ENCODE assay signal across 8 cellular contexts in genomic region chr6:110815260-110816109, GRCh38. TPM values are rescaled to one million over a fixed set of nuclear protein-coding genes. Genes with fewer than 3 reads are reported as not detected.
DNase-seq lines count a peak whose midpoint lies in the region; TF ChIP-seq lines count a peak whose summit lies in the region.

Gene CDK19 (minus strand): TSS chr6:110815469. CDS start chr6:110815136, 333 bp downstream.

- no peaks in the 10 kb centered on the region; the same call in 1 of the 2 replicates for H3K36me3 Mint-ChIP-seq in HFFc6 (ENCODE audit: low read depth)

- peak; percentile 90 for DNase-seq in GM04503 (ENCODE audit: low read depth)
- DNase-seq in HFFc6 = peak; percentile 98
- peak; percentile 100 for DNase-seq in NB4 (ENCODE audit: low read depth)
- DNase-seq in SK-N-MC (ENCODE audit: low read depth, low spot score) = peak; percentile 98
- DNase-seq in activated naive CD4-positive, alpha-beta T cell treated with anti-CD3 and anti-CD28 coated beads, Interleukin-2, amount 50 U/mL, for 16 hours = peak; percentile 98
- peak; percentile 98 for DNase-seq in germinal center (ENCODE audit: low spot score)
- peak; percentile 94 for DNase-seq in non-pigmented ciliary epithelial cell (ENCODE audit: low read depth)
- peak; percentile 98 for DNase-seq in superior temporal gyrus (ENCODE audit: extremely low spot score)

- peak; percentile 91 for TF ChIP-seq POLR2A in NB4 (IDR thresholded peaks at IDR 0.05; ENCODE audit: extremely low read depth, insufficient read length)

- no peaks in the 10 kb centered on the region for H3K36me3 ChIP-seq in SK-N-MC (ENCODE audit: insufficient read depth, low read length)

- peak within 1 kb of the TSS; percentile 99 for H3K27ac ChIP-seq in SK-N-MC

- H3K4me1 Mint-ChIP-seq in HFFc6 (ENCODE audit: low read depth) = peaks cover 39% of the 10 kb centered on the region

- peaks cover 2% of the 10 kb centered on the region; the same call in 1 of the 2 replicates for H3K27me3 Mint-ChIP-seq in HFFc6 (ENCODE audit: insufficient read depth)

- H3K27ac Mint-ChIP-seq in HFFc6 = peak within 1 kb of the TSS; percentile 99

- peak within 1 kb of the TSS; percentile 96 for H3K9ac ChIP-seq in SK-N-MC (ENCODE audit: insufficient read length)

- no peaks in the 10 kb centered on the region for H3K9me3 ChIP-seq in SK-N-MC (ENCODE audit: low read depth, low read length)

- no peaks in the 10 kb centered on the region for H3K9me3 Mint-ChIP-seq in HFFc6

- TF ChIP-seq CTCF in HFFc6 (IDR thresholded peaks at IDR 0.05) (no peak), NB4 (IDR thresholded peaks at IDR 0.05; ENCODE audit: low read depth, low read length) (no peak)

- peak within 1 kb of the TSS; percentile 96 for H3K4me3 Mint-ChIP-seq in HFFc6

- H3K4me3 ChIP-seq in NB4 (ENCODE audit: low read depth, low read length) (peak within 1 kb of the TSS; percentile 90), SK-N-MC (peak within 1 kb of the TSS; percentile 92)

RNA-seq across cellular contexts. Expression of gene CDK19, which starts in this region (rescaled TPM):
- 10 to 100 TPM; 18.6 to 22.4 (median 20.0) TPM for total RNA-seq in HFFc6 (2021; fragmentation: NEBNext Ultra II Directional; extraction: Animal tissue kit (Norgen Biotek cat#: 25700))

Comparison
In these comparisons a context has a peak if more than half of its experiments do, and no peak if none do; other contexts are left out.
1. Peak in every context shown above with its lines: DNase-seq, H3K4me3 ChIP-seq and H3K27ac ChIP-seq.